Comparison of ENCODE assay signal across 8 cellular contexts in the genomic region with DNA sequence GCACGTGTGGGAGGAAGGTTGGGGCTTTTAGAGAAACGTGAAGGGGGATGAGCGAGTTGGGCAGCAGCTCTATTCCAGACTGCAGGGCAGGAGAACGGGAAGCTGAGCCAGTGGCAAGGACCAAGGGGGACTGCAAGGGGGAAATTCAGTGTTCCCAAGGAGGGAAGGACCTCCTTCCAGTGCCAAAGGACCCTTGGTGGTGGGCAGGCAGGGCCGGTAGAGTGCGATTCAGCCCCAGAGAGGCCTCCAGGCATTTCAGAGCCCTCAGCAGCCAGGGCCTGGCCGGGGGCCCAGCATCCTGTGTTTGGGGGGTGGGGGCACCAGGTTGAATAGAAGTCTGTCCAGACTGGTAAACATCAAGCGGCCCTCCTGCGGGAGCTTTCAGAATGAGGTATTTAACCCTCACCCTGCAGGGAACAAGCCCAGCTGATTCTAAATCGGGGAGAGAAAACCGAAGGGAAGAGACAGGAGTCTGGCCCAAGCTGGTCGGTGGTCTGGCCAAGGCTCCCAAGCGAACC. TPM values are rescaled to one million over a fixed set of nuclear protein-coding genes. Genes with fewer than 3 reads are reported as not detected.
A peak's percentile ranks its signal among the peaks of the same experiment; 100 is the strongest.
DNase-seq lines count a peak whose midpoint lies in the region; ATAC-seq and TF ChIP-seq lines count a peak whose summit lies in the region.

No MANE protein-coding gene starts in this region.

- no peaks in the 10 kb centered on the region for H3K27me3 ChIP-seq in OCI-LY1 (ENCODE audit: insufficient read depth, low read length)

- H3K9me2 ChIP-seq in OCI-LY1 (ENCODE audit: low read depth, low read length) = no peaks in the 10 kb centered on the region

- TF ChIP-seq CTCF in OCI-LY1 (IDR thresholded peaks at IDR 0.05; ENCODE audit: low read length) = no peak
- TF ChIP-seq CTCF in endothelial cell (IDR thresholded peaks at IDR 0.05; ENCODE audit: unreplicated experiment) = no peak
- no peak for TF ChIP-seq CTCF in retinal pigment epithelial cell (conservative IDR thresholded peaks at IDR 0.05; ENCODE audit: low read depth, low read length)

- peaks cover 17% of the 10 kb centered on the region for H3K27me3 Mint-ChIP-seq in endothelial cell (ENCODE audit: unreplicated experiment)

- no peak overlapping the region for H3K27ac ChIP-seq in OCI-LY1 (ENCODE audit: low read depth, low read length, poor library complexity, severe bottlenecking)

- DNase-seq in endothelial cell (ENCODE audit: low spot score) = no peak
- no peak for DNase-seq in retinal pigment epithelial cell (ENCODE audit: low read depth)
- DNase-seq in NCI-H226 = no peak
- no peak for DNase-seq in stimulated activated CD4-positive, alpha-beta T cell treated with anti-CD3 and anti-CD28 coated beads, Interleukin-2, amount 100 ng/mL, for 48 hours

- H3K4me1 Mint-ChIP-seq in endothelial cell (ENCODE audit: unreplicated experiment) = peaks cover 13% of the 10 kb centered on the region

- H3K36me3 ChIP-seq in ES-I3 (ENCODE audit: insufficient read depth, low read length) = no peaks in the 10 kb centered on the region
- no peaks in the 10 kb centered on the region for H3K36me3 ChIP-seq in OCI-LY1 (ENCODE audit: insufficient read depth, low read length)

- peak overlapping the region; percentile 46; the same call in 1 of the 2 replicates for H3K9ac ChIP-seq in ES-I3 (ENCODE audit: low read depth, low read length)
- H3K9ac ChIP-seq in OCI-LY1 (ENCODE audit: low read length) = peak overlapping the region; percentile 21; the same call in 1 of the 2 replicates

- H3K4me1 ChIP-seq in ES-I3 (ENCODE audit: insufficient read depth, low read length) = peaks cover 10% of the 10 kb centered on the region
- peaks cover 46% of the 10 kb centered on the region for H3K4me1 ChIP-seq in OCI-LY1 (ENCODE audit: insufficient read depth, low read length, severe bottlenecking)

- H3K79me2 ChIP-seq in OCI-LY1 (ENCODE audit: insufficient read depth, low read length) = no peaks in the 10 kb centered on the region

- no peaks in the 10 kb centered on the region for H4K20me1 ChIP-seq in OCI-LY1 (ENCODE audit: insufficient read depth, low read length)

- no peak overlapping the region for H3K27ac Mint-ChIP-seq in endothelial cell (ENCODE audit: unreplicated experiment)

- no peaks in the 10 kb centered on the region for H3F3A ChIP-seq in OCI-LY1 (ENCODE audit: insufficient read depth, low read length)

- H2AFZ ChIP-seq in OCI-LY1 (ENCODE audit: low read length) = no peak overlapping the region

- H3K36me3 Mint-ChIP-seq in endothelial cell (ENCODE audit: low read depth, unreplicated experiment) = no peaks in the 10 kb centered on the region

- peak overlapping the region; percentile 85 for H3K4me2 ChIP-seq in OCI-LY1 (ENCODE audit: low read length)

- peak overlapping the region; percentile 77 for H3K4me3 Mint-ChIP-seq in endothelial cell (ENCODE audit: unreplicated experiment)

- no peaks in the 10 kb centered on the region for H3K9me3 Mint-ChIP-seq in endothelial cell (ENCODE audit: unreplicated experiment)

- H3K4me3 ChIP-seq in OCI-LY1 (ENCODE audit: low read depth, low read length, poor library complexity, severe bottlenecking) = peak overlapping the region; percentile 26
- H3K4me3 ChIP-seq in retinal pigment epithelial cell (ENCODE audit: low read length) = peak overlapping the region; percentile 31

- H3K9me3 ChIP-seq in ES-I3 (ENCODE audit: control insufficient read depth, insufficient read depth, low read length) (no peaks in the 10 kb centered on the region), OCI-LY1 (ENCODE audit: low read length) (no peaks in the 10 kb centered on the region)

- ATAC-seq in HG03342 (IDR thresholded peaks at IDR 0.05; ENCODE audit: unreplicated experiment) = no peak
- no peak for ATAC-seq in GM21576 (IDR thresholded peaks at IDR 0.05; ENCODE audit: unreplicated experiment)

RNA-seq across cellular contexts. Expression of gene COL9A2, which starts 2.3 kb away (rescaled TPM):
- 5.4 TPM for total RNA-seq in endothelial cell (ENCODE audit: unreplicated experiment)

RNA-seq across cellular contexts. Expression of gene ZMPSTE24, which starts 56.7 kb away (rescaled TPM):
- total RNA-seq in endothelial cell (ENCODE audit: unreplicated experiment) = 32.9 TPM

RNA-seq across cellular contexts. Expression of gene SMAP2, which starts 58.7 kb away (rescaled TPM):
- total RNA-seq in endothelial cell (ENCODE audit: unreplicated experiment) = 12.1 TPM
